8 cellular contexts compared by ENCODE assay signal in genomic region chr15:95291878-95292472, GRCh38.
DNase-seq lines count a peak whose midpoint lies in the region; ATAC-seq and TF ChIP-seq lines count a peak whose summit lies in the region.

No MANE protein-coding gene starts in this region.

- no peak for ATAC-seq in GM19023 (IDR thresholded peaks at IDR 0.05; ENCODE audit: unreplicated experiment)
- ATAC-seq in stimulated activated naive B cell treated with anti-CD40 and anti-IgM and Interleukin-4, amounts not matched to agents 10 μg/mL and 1 μg/mL and 100 μg/mL, for 72 hours (replicated peaks): no peak
- ATAC-seq in HG03521 (IDR thresholded peaks at IDR 0.05; ENCODE audit: unreplicated experiment): no peak

- H3K4me3 ChIP-seq in cardiac muscle cell (no peak overlapping the region), adrenal gland (no peak overlapping the region), kidney epithelial cell (ENCODE audit: low read depth, low read length) (no peak overlapping the region)

- WGBS in adrenal gland, 4 donors: 46 to 59% (median 56%) methylated on average over 3 of the region's 3 CpGs

- H3K36me3 ChIP-seq in cardiac muscle cell (no peaks in the 10 kb centered on the region), adrenal gland (replicated peaks in 1 of 2) (no peaks in the 10 kb centered on the region), kidney epithelial cell (ENCODE audit: control insufficient read depth, insufficient read depth, low read length) (no peaks in the 10 kb centered on the region)

- H3K27me3 ChIP-seq in cardiac muscle cell: no peaks in the 10 kb centered on the region
- H3K27me3 ChIP-seq in adrenal gland: no peaks in the 10 kb centered on the region
- no peaks in the 10 kb centered on the region for H3K27me3 ChIP-seq in kidney epithelial cell (ENCODE audit: control insufficient read depth, insufficient read depth, low read length)

- TF ChIP-seq CTCF in cardiac muscle cell (IDR thresholded peaks at IDR 0.05; ENCODE audit: low read depth, low read length) (peak; percentile 57), adrenal gland (IDR thresholded peaks at IDR 0.05) (peak; percentile 28 to 68 (median 55)), kidney epithelial cell (IDR thresholded peaks at IDR 0.05; ENCODE audit: insufficient read depth, low read length, poor library complexity, severe bottlenecking) (peak; percentile 55)

- peaks cover under 1 to 30% of the 10 kb centered on the region in 2 donors for H3K27me3 Mint-ChIP-seq in stimulated activated naive B cell treated with anti-CD40 and anti-IgM and Interleukin-4, amounts not matched to agents 10 μg/mL and 1 μg/mL and 100 μg/mL, for 72 hours

- no peak overlapping the region for H3K4me3 Mint-ChIP-seq in stimulated activated naive B cell treated with anti-CD40 and anti-IgM and Interleukin-4, amounts not matched to agents 10 μg/mL and 1 μg/mL and 100 μg/mL, for 72 hours

- peak; percentile 39 to 60 for DNase-seq in cardiac muscle cell (ENCODE audit: low read depth in 1 of 2, low spot score in 1 of 2)
- DNase-seq in cardiac septum (ENCODE audit: low spot score): no peak
- DNase-seq in HuH-7 (ENCODE audit: low spot score): peak; percentile 25
- DNase-seq in adrenal gland: no peak
- no peak for DNase-seq in kidney epithelial cell (ENCODE audit: low read depth)
- no peak for DNase-seq in stimulated activated naive B cell treated with anti-CD40 and anti-IgM and Interleukin-4, amounts not matched to agents 10 μg/mL and 1 μg/mL and 100 μg/mL, for 72 hours

- no peak for TF ChIP-seq POLR2A in adrenal gland (IDR thresholded peaks at IDR 0.05)

- H3K36me3 Mint-ChIP-seq in stimulated activated naive B cell treated with anti-CD40 and anti-IgM and Interleukin-4, amounts not matched to agents 10 μg/mL and 1 μg/mL and 100 μg/mL, for 72 hours: no peaks in the 10 kb centered on the region

- no peaks in the 10 kb centered on the region for H3K9me3 Mint-ChIP-seq in stimulated activated naive B cell treated with anti-CD40 and anti-IgM and Interleukin-4, amounts not matched to agents 10 μg/mL and 1 μg/mL and 100 μg/mL, for 72 hours

- H3K27ac Mint-ChIP-seq in stimulated activated naive B cell treated with anti-CD40 and anti-IgM and Interleukin-4, amounts not matched to agents 10 μg/mL and 1 μg/mL and 100 μg/mL, for 72 hours: no peak overlapping the region

- H3K4me1 ChIP-seq in cardiac muscle cell (ENCODE audit: low read depth) (peaks cover 33% of the 10 kb centered on the region), adrenal gland (replicated peaks in 1 of 2) (peaks cover 0 to 4% of the 10 kb centered on the region in 2 donors)

- H3K9me3 ChIP-seq in cardiac muscle cell (ENCODE audit: low read depth) (no peaks in the 10 kb centered on the region), adrenal gland (replicated peaks in 1 of 3) (no peaks in the 10 kb centered on the region)

- H3K4me1 Mint-ChIP-seq in stimulated activated naive B cell treated with anti-CD40 and anti-IgM and Interleukin-4, amounts not matched to agents 10 μg/mL and 1 μg/mL and 100 μg/mL, for 72 hours: no peaks in the 10 kb centered on the region

- intact Hi-C loops in cardiac septum (cut with DNase I) (loop anchor here (10.0 kb wide), 1 partner anchor 163 kb away; no protein-coding TSS in a partner anchor), adrenal gland (cut with DNase I) (no loop called here)

- no peak overlapping the region for H3K27ac ChIP-seq in cardiac muscle cell
- H3K27ac ChIP-seq in adrenal gland: no peak overlapping the region

Comparison
In these comparisons a context has a peak if more than half of its experiments do, and no peak if none do; other contexts are left out.
1. DNase-seq: peak in cardiac muscle cell (2 of 2) and HuH-7 (single experiment); none in cardiac septum (single experiment), adrenal gland (0 of 7), kidney epithelial cell (single experiment) and stimulated activated naive B cell treated with anti-CD40 and anti-IgM and Interleukin-4, amounts not matched to agents 10 μg/mL and 1 μg/mL and 100 μg/mL, for 72 hours (single experiment).
2. Peak in every context shown above with its lines, with median percentiles within 50 percentile points of each other: CTCF ChIP-seq.